1 cellular context compared by ENCODE assay signal in genomic region chr1:148791490-148792161, GRCh38. TPM values are rescaled to one million over a fixed set of nuclear protein-coding genes. Genes with fewer than 3 reads are reported as not detected.
"Had no signal": no experiment of that assay in that cellular context is flagged by ENCODE, and none has a peak within 500 bp of the region (broad histone marks: within the 10 kb centered on the region; RNA-seq: fewer than 3 reads in every experiment).

No MANE protein-coding gene starts in this region.

RNA-seq across cellular contexts. Expression of gene NUDT4B, which starts 43.1 kb away (rescaled TPM):
- polyA plus RNA-seq: cardiac muscle cell had no signal
